In the genomic region with DNA sequence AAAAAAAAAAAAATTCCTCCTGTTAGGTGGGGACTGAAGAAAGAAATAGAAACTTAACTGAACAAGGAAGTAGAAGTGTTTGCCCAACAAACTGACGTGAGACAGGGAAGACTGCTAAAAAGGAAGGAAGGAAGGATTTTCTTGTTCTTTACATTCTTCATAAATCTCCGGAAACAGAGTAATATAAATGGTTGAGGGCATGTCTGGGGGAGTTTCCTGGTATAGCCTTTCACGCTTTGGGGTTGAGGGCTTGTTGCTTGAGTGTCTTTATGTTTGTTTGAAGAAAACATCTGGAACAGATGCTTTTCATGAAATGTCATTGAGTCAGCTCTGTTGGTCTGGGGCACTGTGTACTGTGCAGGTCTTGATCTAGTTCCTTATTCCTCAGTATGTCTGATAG, we compare ENCODE assay signal across 15 cellular contexts. TPM values are rescaled to one million over a fixed set of nuclear protein-coding genes. Genes with fewer than 3 reads are reported as not detected.
A peak's percentile ranks its signal among the peaks of the same experiment; 100 is the strongest.
DNase-seq lines count a peak whose midpoint lies in the region; ATAC-seq, FAIRE-seq and TF ChIP-seq lines count a peak whose summit lies in the region.
"Had no signal": no experiment of that assay in that cellular context is flagged by ENCODE, and none has a peak within 500 bp of the region (broad histone marks: within the 10 kb centered on the region; RNA-seq: fewer than 3 reads in every experiment).

No MANE protein-coding gene starts in this region.

- BruUV-seq in GM12878 (replicated peaks; lab: Mats Ljungman, UMichigan): no TSS peak

- peaks cover 12% of the 10 kb centered on the region for H3K79me2 ChIP-seq in GM12878 (ENCODE audit: control insufficient read depth, insufficient read depth, low read length)

- peaks cover 0 to 14% of the 10 kb centered on the region in 2 experiments for H3K36me3 ChIP-seq in GM12878 (ENCODE audit: control insufficient read depth in 2 of 2, insufficient read depth in 2 of 2, low read length in 1 of 2)
- peaks cover 0 to 11% of the 10 kb centered on the region in 2 donors for H3K36me3 ChIP-seq in small intestine (ENCODE audit: control insufficient read depth in 2 of 2, insufficient read depth in 2 of 2, low read length in 2 of 2)

- CTCF ChIA-PET in GM12878 (lab: Yijun Ruan, JAX): interaction anchor here (0.6 to 1.2 kb wide), 2 partner anchors 16 to 112 kb away, joined by 3 to 4 read pairs; no protein-coding TSS in a partner anchor

- POLR2A ChIA-PET in GM12878 (lab: Charles Lee): interaction anchor here (0.6 to 0.7 kb wide), 2 partner anchors 64 to 228 kb away, joined by 3 read pairs; no protein-coding TSS in a partner anchor

- FAIRE-seq in GM12878 (lab: Jason Lieb, UNC) (no peak), small intestine (lab: Jason Lieb, UNC) (no peak)
- FAIRE-seq: A549 had no signal

- H2AFZ ChIP-seq in GM12878 (ENCODE audit: control insufficient read depth, low read depth, low read length): no peak overlapping the region

- ATAC-seq in GM12878 (no peak), GM21723 (IDR thresholded peaks at IDR 0.05; ENCODE audit: unreplicated experiment) (no peak), GM18870 (IDR thresholded peaks at IDR 0.05; ENCODE audit: unreplicated experiment) (no peak)
- ATAC-seq: A549, PC-3 had no signal

- H3K4me1 Mint-ChIP-seq in activated CD4-positive, alpha-beta T cell treated with anti-CD3 and anti-CD28 coated beads, Interleukin-2, amount 10 ng/mL, durations not matched to agents 24 days and 14 days: peaks cover 20% of the 10 kb centered on the region

- H3K9me3 ChIP-seq in GM12878 (replicated peaks; ENCODE audit: control insufficient read depth, insufficient read depth, low read length): no peaks in the 10 kb centered on the region
- no peaks in the 10 kb centered on the region for H3K9me3 ChIP-seq in small intestine (ENCODE audit: control insufficient read depth, low read depth)
- H3K9me3 ChIP-seq: A549, esophagus muscularis mucosa, left ventricle myocardium inferior, testis had no signal

- no peaks in the 10 kb centered on the region for H3K27me3 Mint-ChIP-seq in activated CD4-positive, alpha-beta T cell treated with anti-CD3 and anti-CD28 coated beads, Interleukin-2, amount 10 ng/mL, durations not matched to agents 24 days and 14 days

- H3K9me3 Mint-ChIP-seq in activated CD4-positive, alpha-beta T cell treated with anti-CD3 and anti-CD28 coated beads, Interleukin-2, amount 10 ng/mL, durations not matched to agents 24 days and 14 days: no peaks in the 10 kb centered on the region

- in situ Hi-C loops in GM12878 (cut with MboI): no loop called here

- 67% methylated on average over 3 of the region's 3 CpGs for whole genome bisulfite sequencing in GM12878 (ENCODE audit: insufficient coverage, insufficient replicate concordance, low lambda C conversion rate, missing lambda C conversion rate)
- WGBS in small intestine, 3 donors: 36 to 49% (median 46%) methylated on average over 3 of the region's 3 CpGs

- RAD21 ChIA-PET in GM12878 (lab: Charles Lee; ENCODE audit: unreplicated experiment): no interaction called here

- TF ChIP-seq RAD21 in GM12878 (IDR thresholded peaks at IDR 0.05; ENCODE audit: insufficient read depth, low read depth, low read length): no peak

- H3K27ac Mint-ChIP-seq in activated CD4-positive, alpha-beta T cell treated with anti-CD3 and anti-CD28 coated beads, Interleukin-2, amount 10 ng/mL, durations not matched to agents 24 days and 14 days: peak overlapping the region; percentile 22

- no peak for DNase-seq in activated CD4-positive, alpha-beta T cell treated with anti-CD3 and anti-CD28 coated beads, Interleukin-2, amount 10 ng/mL, durations not matched to agents 24 days and 14 days
- no peak for DNase-seq in activated CD4-positive, alpha-beta T cell treated with anti-CD3 and anti-CD28 coated beads, Interleukin-2, amount 50 U/mL, for 1 hour
- peak; percentile 42 for DNase-seq in NB4 (ENCODE audit: low read depth)
- DNase-seq in GM12878 (ENCODE audit: low read depth, low spot score): no peak
- peak; percentile 33 for DNase-seq in small intestine
- DNase-seq in NCI-H774 (lab: John Stamatoyannopoulos, UW): no peak
- DNase-seq: left ventricle myocardium inferior, NCI-H1105, NCI-H345, PC-3, testis had no signal

- H3K4me3 Mint-ChIP-seq in activated CD4-positive, alpha-beta T cell treated with anti-CD3 and anti-CD28 coated beads, Interleukin-2, amount 10 ng/mL, durations not matched to agents 24 days and 14 days: peak overlapping the region; percentile 8

- TF ChIP-seq EP300 in GM12878 (IDR thresholded peaks at IDR 0.05; ENCODE audit: borderline replicate concordance in 1 of 2, control insufficient read depth in 1 of 2, low read depth in 2 of 2, low read length in 2 of 2): no peak

- SMC1A ChIA-PET in GM12878 (lab: Charles Lee; ENCODE audit: uncharacterized antibody, unreplicated experiment): interaction anchor here (1.1 kb wide), 1 partner anchor 16 kb away, joined by 3 read pairs; no protein-coding TSS in a partner anchor

- peaks cover 51% of the 10 kb centered on the region for H3K36me3 Mint-ChIP-seq in activated CD4-positive, alpha-beta T cell treated with anti-CD3 and anti-CD28 coated beads, Interleukin-2, amount 10 ng/mL, durations not matched to agents 24 days and 14 days (ENCODE audit: low read depth)

- H4K20me1 ChIP-seq in GM12878 (ENCODE audit: control insufficient read depth, insufficient read depth): no peaks in the 10 kb centered on the region

- no peak overlapping the region for H3K27ac ChIP-seq in GM12878 (ENCODE audit: control insufficient read depth, insufficient read depth)
- peak overlapping the region in 1 of 2 donors; percentile 22 for H3K27ac ChIP-seq in small intestine (ENCODE audit: low read depth in 1 of 2, low read length in 1 of 2)
- H3K27ac ChIP-seq: A549, esophagus muscularis mucosa, left ventricle myocardium inferior, testis had no signal

- intact Hi-C loops in activated CD4-positive, alpha-beta T cell treated with anti-CD3 and anti-CD28 coated beads, Interleukin-2, amount 10 ng/mL, durations not matched to agents 24 days and 14 days (cut with micrococcal nuclease): no loop called here
- intact Hi-C loops in GM12878 (cut with micrococcal nuclease; ENCODE audit: unreplicated experiment): no loop called here

- TF ChIP-seq CTCF in NB4 (IDR thresholded peaks at IDR 0.05; ENCODE audit: low read depth, low read length): no peak
- TF ChIP-seq CTCF in GM12878 (IDR thresholded peaks at IDR 0.05 in 2 of 3, conservative IDR thresholded peaks at IDR 0.05 in 1 of 3; ENCODE audit: control insufficient read depth in 2 of 3, extremely low read depth in 1 of 3, insufficient read depth in 1 of 3, low read depth in 3 of 3, low read length in 3 of 3): no peak

- H3K4me2 ChIP-seq in GM12878 (ENCODE audit: control insufficient read depth, insufficient read depth): peak overlapping the region; percentile 33
- H3K4me2 ChIP-seq: A549 had no signal

- no peaks in the 10 kb centered on the region for H3K27me3 ChIP-seq in GM12878 (replicated peaks in 1 of 2; ENCODE audit: control insufficient read depth in 2 of 2, insufficient read depth in 2 of 2, low read length in 1 of 2)
- no peaks in the 10 kb centered on the region for H3K27me3 ChIP-seq in small intestine (ENCODE audit: control insufficient read depth in 2 of 2, insufficient read depth in 2 of 2, low read length in 2 of 2)
- H3K27me3 ChIP-seq: esophagus muscularis mucosa, testis had no signal

- H3K9ac ChIP-seq in GM12878 (ENCODE audit: control insufficient read depth, insufficient read depth, low read length): no peak overlapping the region

- TF ChIP-seq POLR2A in NB4 (IDR thresholded peaks at IDR 0.05; ENCODE audit: extremely low read depth, insufficient read length): no peak
- TF ChIP-seq POLR2A in GM12878 (IDR thresholded peaks at IDR 0.05; ENCODE audit: low read depth, low read length): no peak

- H3K4me1 ChIP-seq in GM12878 (ENCODE audit: control insufficient read depth, insufficient read depth, low read length) (0 out of 2 replicates have a peak, but pooled peaks cover 3% of the 10 kb centered on the region), small intestine (ENCODE audit: control insufficient read depth in 2 of 2, insufficient read depth in 1 of 2, low read depth in 1 of 2, low read length in 1 of 2) (no peaks in the 10 kb centered on the region)

- H3K4me3 ChIP-seq in NB4 (ENCODE audit: low read depth, low read length): no peak overlapping the region
- H3K4me3 ChIP-seq in GM12878: peak overlapping the region; percentile 24; the same call in 1 of the 2 replicates
- H3K4me3 ChIP-seq in small intestine (ENCODE audit: low read depth in 1 of 2, low read length in 2 of 2): no peak overlapping the region
- H3K4me3 ChIP-seq: A549, esophagus muscularis mucosa, left ventricle myocardium inferior, testis had no signal

RNA-seq across cellular contexts. Expression of a gene that starts 3.1 kb away (rescaled TPM):
- total RNA-seq in activated CD4-positive, alpha-beta T cell treated with anti-CD3 and anti-CD28 coated beads, Interleukin-2, amount 10 ng/mL, durations not matched to agents 24 days and 14 days: 22.7 and 24.1 TPM in 2 replicates
- total RNA-seq in GM12878 (2013; cell fraction: nucleolus; rRNA removed): 35.2 and 38.1 TPM in 2 replicates
- total RNA-seq in GM12878 (2014; rRNA removed): 10.7 and 12.3 TPM in 2 replicates
- total RNA-seq in GM12878 (2014; rRNA removed; fragmentation: Illumina TruSeq; extraction: Trizol): 9.3 and 10.3 TPM in 2 replicates
- total RNA-seq in GM12878 (2021): 11.3 and 11.6 TPM in 2 replicates
- 4.9 TPM for polyA plus RNA-seq in GM12878 (2011; ENCODE audit: low read depth)
- 17.5 and 18.8 TPM in 2 replicates for polyA plus RNA-seq in GM12878 (2011; rRNA removed)
- polyA plus RNA-seq in GM12878 (2011; cell fraction: cytosol; rRNA removed): 16.7 and 17.6 TPM in 2 replicates
- 13.3 and 14.5 TPM in 2 replicates for polyA plus RNA-seq in GM12878 (2011; cell fraction: nucleus; rRNA removed)
- polyA plus RNA-seq in GM12878 (2012): 8.5 and 11.1 TPM in 2 replicates
- 8.8 and 10.6 TPM in 2 replicates for polyA plus RNA-seq in GM12878 (2014; fragmentation: Illumina TruSeq; extraction: Trizol)
- 1 to 10 TPM; 1.8 to 2.4 TPM for polyA plus RNA-seq in GM12878 (2014; fragmentation: Nextera tagmentation; extraction: Ambion mirVana)
- 10.6 and 11.7 TPM in 2 replicates for polyA plus RNA-seq in GM12878 (2014; rRNA removed)
- 1 to 10 TPM; 6.3 to 7.3 TPM for polyA plus RNA-seq in GM12878 (2016; fragmentation: Nextera tagmentation; extraction: Ambion mirVana)
- polyA minus RNA-seq in GM12878 (2011; rRNA and poly(A)+ RNA removed): 10.7 and 16.0 TPM in 2 replicates
- polyA minus RNA-seq in GM12878 (2011; cell fraction: cytosol; rRNA and poly(A)+ RNA removed): 4.7 and 5.3 TPM in 2 replicates
- polyA minus RNA-seq in GM12878 (2011; cell fraction: nucleus; rRNA and poly(A)+ RNA removed): 6.2 and 9.9 TPM in 2 replicates
- polyA plus RNA-seq in small intestine: 10 to 100 TPM in 2 of 3 donors, 1 to 10 TPM in 1; 7.0 to 22.9 (median 12.1) TPM

RNA-seq across cellular contexts. Expression of a gene that starts 17.8 kb away (rescaled TPM):
- total RNA-seq in activated CD4-positive, alpha-beta T cell treated with anti-CD3 and anti-CD28 coated beads, Interleukin-2, amount 10 ng/mL, durations not matched to agents 24 days and 14 days: 55.1 and 60.5 TPM in 2 replicates
- total RNA-seq in GM12878 (2013; cell fraction: nucleolus; rRNA removed): 43.7 and 49.9 TPM in 2 replicates
- 27.4 and 28.1 TPM in 2 replicates for total RNA-seq in GM12878 (2014; rRNA removed)
- 28.9 and 29.1 TPM in 2 replicates for total RNA-seq in GM12878 (2014; rRNA removed; fragmentation: Illumina TruSeq; extraction: Trizol)
- 31.1 and 34.0 TPM in 2 replicates for total RNA-seq in GM12878 (2021)
- polyA plus RNA-seq in GM12878 (2011; ENCODE audit: low read depth): 22.8 TPM
- polyA plus RNA-seq in GM12878 (2011; rRNA removed): 44.7 and 45.4 TPM in 2 replicates
- polyA plus RNA-seq in GM12878 (2011; cell fraction: cytosol; rRNA removed): 43.5 and 44.8 TPM in 2 replicates
- polyA plus RNA-seq in GM12878 (2011; cell fraction: nucleus; rRNA removed): 22.0 and 25.2 TPM in 2 replicates
- polyA plus RNA-seq in GM12878 (2012): 19.4 and 24.6 TPM in 2 replicates
- polyA plus RNA-seq in GM12878 (2014; fragmentation: Illumina TruSeq; extraction: Trizol): 37.4 and 43.1 TPM in 2 replicates
- polyA plus RNA-seq in GM12878 (2014; fragmentation: Nextera tagmentation; extraction: Ambion mirVana): 1 to 10 TPM; 3.2 to 8.0 TPM
- 43.3 and 45.3 TPM in 2 replicates for polyA plus RNA-seq in GM12878 (2014; rRNA removed)
- 10 to 100 TPM; 60.7 to 60.8 TPM for polyA plus RNA-seq in GM12878 (2016; fragmentation: Nextera tagmentation; extraction: Ambion mirVana)
- 32.3 and 34.5 TPM in 2 replicates for polyA minus RNA-seq in GM12878 (2011; rRNA and poly(A)+ RNA removed)
- 10.9 and 14.2 TPM in 2 replicates for polyA minus RNA-seq in GM12878 (2011; cell fraction: cytosol; rRNA and poly(A)+ RNA removed)
- polyA minus RNA-seq in GM12878 (2011; cell fraction: nucleus; rRNA and poly(A)+ RNA removed): 9.7 and 17.6 TPM in 2 replicates
- polyA plus RNA-seq in small intestine: 10 to 100 TPM; 16.3 to 29.4 (median 16.8) TPM

RNA-seq across cellular contexts. Expression of a gene that starts 28.9 kb away (rescaled TPM):
- 59.9 and 60.9 TPM in 2 replicates for total RNA-seq in activated CD4-positive, alpha-beta T cell treated with anti-CD3 and anti-CD28 coated beads, Interleukin-2, amount 10 ng/mL, durations not matched to agents 24 days and 14 days
- 14.4 and 17.1 TPM in 2 replicates for total RNA-seq in GM12878 (2013; cell fraction: nucleolus; rRNA removed)
- 32.6 and 36.7 TPM in 2 replicates for total RNA-seq in GM12878 (2014; rRNA removed)
- 46.2 and 54.6 TPM in 2 replicates for total RNA-seq in GM12878 (2014; rRNA removed; fragmentation: Illumina TruSeq; extraction: Trizol)
- 18.9 and 23.0 TPM in 2 replicates for total RNA-seq in GM12878 (2021)
- polyA plus RNA-seq in GM12878 (2011; ENCODE audit: low read depth): 32.0 TPM
- 41.8 and 60.7 TPM in 2 replicates for polyA plus RNA-seq in GM12878 (2011; rRNA removed)
- polyA plus RNA-seq in GM12878 (2011; cell fraction: cytosol; rRNA removed): 20.5 and 23.6 TPM in 2 replicates
- polyA plus RNA-seq in GM12878 (2011; cell fraction: nucleus; rRNA removed): 6.5 and 9.3 TPM in 2 replicates
- 24.9 and 32.2 TPM in 2 replicates for polyA plus RNA-seq in GM12878 (2012)
- 52.4 and 53.3 TPM in 2 replicates for polyA plus RNA-seq in GM12878 (2014; fragmentation: Illumina TruSeq; extraction: Trizol)
- polyA plus RNA-seq in GM12878 (2014; fragmentation: Nextera tagmentation; extraction: Ambion mirVana): 10 to 100 TPM; 28.6 to 60.9 TPM
- polyA plus RNA-seq in GM12878 (2014; rRNA removed): 37.5 and 40.0 TPM in 2 replicates
- polyA plus RNA-seq in GM12878 (2016; fragmentation: Nextera tagmentation; extraction: Ambion mirVana): 10 to 100 TPM; 56.9 to 59.0 TPM
- 8.7 and 13.1 TPM in 2 replicates for polyA minus RNA-seq in GM12878 (2011; rRNA and poly(A)+ RNA removed)
- polyA minus RNA-seq in GM12878 (2011; cell fraction: cytosol; rRNA and poly(A)+ RNA removed): 7.4 and 14.0 TPM in 2 replicates
- 3.7 and 7.0 TPM in 2 replicates for polyA minus RNA-seq in GM12878 (2011; cell fraction: nucleus; rRNA and poly(A)+ RNA removed)
- polyA plus RNA-seq in small intestine: 10 to 100 TPM; 58.3 to 62.6 (median 60.5) TPM

RNA-seq across cellular contexts. Expression of a gene that starts 29.1 kb away (rescaled TPM):
- total RNA-seq in activated CD4-positive, alpha-beta T cell treated with anti-CD3 and anti-CD28 coated beads, Interleukin-2, amount 10 ng/mL, durations not matched to agents 24 days and 14 days: 44.3 and 47.2 TPM in 2 replicates
- total RNA-seq in GM12878 (2013; cell fraction: nucleolus; rRNA removed): 11.7 and 12.6 TPM in 2 replicates
- 10.7 and 14.4 TPM in 2 replicates for total RNA-seq in GM12878 (2014; rRNA removed)
- total RNA-seq in GM12878 (2014; rRNA removed; fragmentation: Illumina TruSeq; extraction: Trizol): 6.4 and 7.6 TPM in 2 replicates
- total RNA-seq in GM12878 (2021): 23.0 and 23.3 TPM in 2 replicates
- polyA plus RNA-seq in GM12878 (2011; ENCODE audit: low read depth): 6.4 TPM
- polyA plus RNA-seq in GM12878 (2011; rRNA removed): 4.0 and 7.5 TPM in 2 replicates
- polyA plus RNA-seq in GM12878 (2011; cell fraction: cytosol; rRNA removed): 8.6 and 11.8 TPM in 2 replicates
- polyA plus RNA-seq in GM12878 (2011; cell fraction: nucleus; rRNA removed): 79.9 and 80.0 TPM in 2 replicates
- 11.7 and 12.5 TPM in 2 replicates for polyA plus RNA-seq in GM12878 (2012)
- 2.6 and 6.1 TPM in 2 replicates for polyA plus RNA-seq in GM12878 (2014; fragmentation: Illumina TruSeq; extraction: Trizol)
- polyA plus RNA-seq in GM12878 (2014; fragmentation: Nextera tagmentation; extraction: Ambion mirVana): 1 to 10 TPM in 1 of 2 experiments, under 1 TPM in 1; 0.66 to 1.1 TPM
- 15.8 and 23.0 TPM in 2 replicates for polyA plus RNA-seq in GM12878 (2014; rRNA removed)
- 10 to 100 TPM; 22.3 to 22.9 TPM for polyA plus RNA-seq in GM12878 (2016; fragmentation: Nextera tagmentation; extraction: Ambion mirVana)
- 6.4 and 11.9 TPM in 2 replicates for polyA minus RNA-seq in GM12878 (2011; rRNA and poly(A)+ RNA removed)
- 4.8 and 5.2 TPM in 2 replicates for polyA minus RNA-seq in GM12878 (2011; cell fraction: cytosol; rRNA and poly(A)+ RNA removed)
- polyA minus RNA-seq in GM12878 (2011; cell fraction: nucleus; rRNA and poly(A)+ RNA removed): 10.2 and 16.4 TPM in 2 replicates
- polyA plus RNA-seq in small intestine: 10 to 100 TPM; 16.9 to 47.0 (median 23.9) TPM

RNA-seq across cellular contexts. Expression of a gene that starts 53.3 kb away (rescaled TPM):
- total RNA-seq in activated CD4-positive, alpha-beta T cell treated with anti-CD3 and anti-CD28 coated beads, Interleukin-2, amount 10 ng/mL, durations not matched to agents 24 days and 14 days: 0.09 and 0.12 TPM in 2 replicates
- total RNA-seq in GM12878 (2013; cell fraction: nucleolus; rRNA removed): not detected in 2 replicates
- total RNA-seq in GM12878 (2014; rRNA removed) (0.11 TPM in 1 of 2 replicates, not detected in the other), GM12878 (2014; rRNA removed; fragmentation: Illumina TruSeq; extraction: Trizol) (not detected in 2 replicates), GM12878 (2021) (not detected in 2 replicates)
- polyA plus RNA-seq in GM12878 (2011; ENCODE audit: low read depth): not detected
- polyA plus RNA-seq in GM12878 (2011; rRNA removed) (0.37 and 0.57 TPM in 2 replicates), GM12878 (2014; fragmentation: Illumina TruSeq; extraction: Trizol) (not detected in 2 replicates), GM12878 (2014; fragmentation: Nextera tagmentation; extraction: Ambion mirVana) (not detected), GM12878 (2014; rRNA removed) (not detected in 2 replicates), GM12878 (2016; fragmentation: Nextera tagmentation; extraction: Ambion mirVana) (not detected), small intestine (1 to 10 TPM in 2 of 3 donors, not detected in 1; 1.6 to 8.4 TPM)
- 0.89 and 1.3 TPM in 2 replicates for polyA plus RNA-seq in GM12878 (2011; cell fraction: cytosol; rRNA removed)
- polyA plus RNA-seq in GM12878 (2011; cell fraction: nucleus; rRNA removed): 0.18 and 0.28 TPM in 2 replicates
- polyA plus RNA-seq in GM12878 (2012): 0.08 TPM in 1 of 2 replicates, not detected in the other
- 0.29 and 1.1 TPM in 2 replicates for polyA minus RNA-seq in GM12878 (2011; rRNA and poly(A)+ RNA removed)
- polyA minus RNA-seq in GM12878 (2011; cell fraction: cytosol; rRNA and poly(A)+ RNA removed): 1.9 and 2.4 TPM in 2 replicates
- polyA minus RNA-seq in GM12878 (2011; cell fraction: nucleus; rRNA and poly(A)+ RNA removed): 0.24 and 0.48 TPM in 2 replicates

Comparison
In these comparisons a context has a peak if more than half of its experiments do, and no peak if none do; other contexts are left out.
1. DNase-seq: peak in NB4 (single experiment) and small intestine (single experiment); none in activated CD4-positive, alpha-beta T cell treated with anti-CD3 and anti-CD28 coated beads, Interleukin-2, amount 10 ng/mL, durations not matched to agents 24 days and 14 days (single experiment), activated CD4-positive, alpha-beta T cell treated with anti-CD3 and anti-CD28 coated beads, Interleukin-2, amount 50 U/mL, for 1 hour (single experiment), GM12878 (single experiment) and NCI-H774 (single experiment).